ENCODE assay signal across 1 cellular context in genomic region chr2:20450201-20451108, GRCh38.
TF ChIP-seq lines count a peak whose summit lies in the region.

No MANE protein-coding gene starts in this region.

TF ChIP-seq in HepG2, 621 proteins besides CTCF, POLR2A, EP300 and RAD21 (continued from another document and continues in another):
- TF ChIP-seq ZNF281 (CRISPR knock-in tag; IDR thresholded peaks at IDR 0.05; ENCODE audit: borderline replicate concordance) = peak; percentile 75
- peak; percentile 68; the same call in 1 of the 2 replicates for TF ChIP-seq KDM5B (CRISPR knock-in tag; IDR thresholded peaks at IDR 0.05; ENCODE audit: borderline replicate concordance)
- TF ChIP-seq POGK (CRISPR knock-in tag; conservative IDR thresholded peaks at IDR 0.05) = 0 out of 2 replicates have a peak, but pooled peaks have one; percentile 57
- TF ChIP-seq SMAD1 (CRISPR knock-in tag; IDR thresholded peaks at IDR 0.05; ENCODE audit: borderline replicate concordance, low read depth) = 0 out of 2 replicates have a peak, but pooled peaks have one; percentile 47
- peak; percentile 47; the same call in 1 of the 2 replicates for TF ChIP-seq MYC (CRISPR knock-in tag; IDR thresholded peaks at IDR 0.05; ENCODE audit: borderline replicate concordance)
- 0 out of 2 replicates have a peak, but pooled peaks have one; percentile 1 for TF ChIP-seq ZNF124 (CRISPR knock-in tag; IDR thresholded peaks at IDR 0.05)
- peak; percentile 26; the same call in 1 of the 2 replicates for TF ChIP-seq ZMYM3 (CRISPR knock-in tag; IDR thresholded peaks at IDR 0.05)
- TF ChIP-seq, protein P1, sequence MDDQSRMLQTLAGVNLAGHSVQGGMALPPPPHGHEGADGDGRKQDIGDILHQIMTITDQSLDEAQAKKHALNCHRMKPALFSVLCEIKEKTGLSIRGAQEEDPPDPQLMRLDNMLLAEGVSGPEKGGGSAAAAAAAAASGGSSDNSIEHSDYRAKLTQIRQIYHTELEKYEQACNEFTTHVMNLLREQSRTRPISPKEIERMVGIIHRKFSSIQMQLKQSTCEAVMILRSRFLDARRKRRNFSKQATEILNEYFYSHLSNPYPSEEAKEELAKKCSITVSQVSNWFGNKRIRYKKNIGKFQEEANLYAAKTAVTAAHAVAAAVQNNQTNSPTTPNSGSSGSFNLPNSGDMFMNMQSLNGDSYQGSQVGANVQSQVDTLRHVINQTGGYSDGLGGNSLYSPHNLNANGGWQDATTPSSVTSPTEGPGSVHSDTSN (CRISPR knock-in tag; IDR thresholded peaks at IDR 0.05; ENCODE audit: borderline replicate concordance) = 0 out of 2 replicates have a peak, but pooled peaks have one; percentile 18
- TF ChIP-seq SYNCRIP (IDR thresholded peaks at IDR 0.05; ENCODE audit: insufficient read depth, low read depth, low read length) = no peak
- TF ChIP-seq ZNF570 (CRISPR knock-in tag; IDR thresholded peaks at IDR 0.05; ENCODE audit: borderline replicate concordance) = no peak
- 0 out of 2 replicates have a peak, but pooled peaks have one; percentile 32 for TF ChIP-seq ZNF543 (CRISPR knock-in tag; IDR thresholded peaks at IDR 0.05)
- no peak for TF ChIP-seq ZNF337 (CRISPR knock-in tag; IDR thresholded peaks at IDR 0.05; ENCODE audit: borderline replicate concordance, low read depth)
- TF ChIP-seq ZNF775 (CRISPR knock-in tag; IDR thresholded peaks at IDR 0.05; ENCODE audit: borderline replicate concordance) = no peak
- peak; percentile 94; the same call in 1 of the 2 replicates for TF ChIP-seq MBD4 (IDR thresholded peaks at IDR 0.05; ENCODE audit: borderline replicate concordance, low read length)
- peak; percentile 20; the same call in 1 of the 2 replicates for TF ChIP-seq ZFY (CRISPR knock-in tag; IDR thresholded peaks at IDR 0.05)
- TF ChIP-seq ZNF430 (CRISPR knock-in tag; IDR thresholded peaks at IDR 0.05) = peak; percentile 59; the same call in 1 of the 2 replicates
- no peak; the same call in none of the 2 replicates for TF ChIP-seq NCOA2 (CRISPR knock-in tag; IDR thresholded peaks at IDR 0.05)
- TF ChIP-seq MAZ (IDR thresholded peaks at IDR 0.05; ENCODE audit: borderline replicate concordance, low read depth, low read length) = 0 out of 2 replicates have a peak, but pooled peaks have one; percentile 45
- no peak for TF ChIP-seq MAZ (CRISPR knock-in tag; IDR thresholded peaks at IDR 0.05; ENCODE audit: low read depth)
- no peak for TF ChIP-seq SRSF9 (IDR thresholded peaks at IDR 0.05; ENCODE audit: borderline replicate concordance, insufficient read depth, low read depth, low read length, poor library complexity, severe bottlenecking)
- 0 out of 2 replicates have a peak, but pooled peaks have one; percentile 16 for TF ChIP-seq TAF1 (CRISPR knock-in tag; IDR thresholded peaks at IDR 0.05)
- TF ChIP-seq ZNF354B (CRISPR knock-in tag; IDR thresholded peaks at IDR 0.05) = peak; percentile 81; the same call in 1 of the 2 replicates
- TF ChIP-seq ZNF263 (CRISPR knock-in tag; IDR thresholded peaks at IDR 0.05) = peak; percentile 77
- no peak for TF ChIP-seq PLRG1 (conservative IDR thresholded peaks at IDR 0.05)
- TF ChIP-seq NFIB (CRISPR knock-in tag; IDR thresholded peaks at IDR 0.05; ENCODE audit: borderline replicate concordance) = 0 out of 2 replicates have a peak, but pooled peaks have one; percentile 52
- TF ChIP-seq SMAD3 (CRISPR knock-in tag; IDR thresholded peaks at IDR 0.05) = peak; percentile 31
- TF ChIP-seq, protein P2, sequence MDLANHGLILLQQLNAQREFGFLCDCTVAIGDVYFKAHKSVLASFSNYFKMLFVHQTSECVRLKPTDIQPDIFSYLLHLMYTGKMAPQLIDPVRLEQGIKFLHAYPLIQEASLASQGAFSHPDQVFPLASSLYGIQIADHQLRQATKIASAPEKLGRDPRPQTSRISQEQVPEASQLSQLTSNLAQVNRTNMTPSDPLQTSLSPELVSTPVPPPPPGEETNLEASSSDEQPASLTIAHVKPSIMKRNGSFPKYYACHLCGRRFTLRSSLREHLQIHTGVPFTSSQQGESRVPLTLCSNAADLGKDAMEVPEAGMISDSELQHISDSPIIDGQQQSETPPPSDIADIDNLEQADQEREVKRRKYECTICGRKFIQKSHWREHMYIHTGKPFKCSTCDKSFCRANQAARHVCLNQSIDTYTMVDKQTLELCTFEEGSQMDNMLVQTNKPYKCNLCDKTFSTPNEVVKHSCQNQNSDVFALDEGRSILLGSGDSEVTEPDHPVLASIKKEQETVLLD (CRISPR knock-in tag; IDR thresholded peaks at IDR 0.05; ENCODE audit: low read depth) = 0 out of 2 replicates have a peak, but pooled peaks have one; percentile 5
- peak; percentile 99 for TF ChIP-seq RXRB (CRISPR knock-in tag; IDR thresholded peaks at IDR 0.05; ENCODE audit: borderline replicate concordance)
- TF ChIP-seq NR2C2 (CRISPR knock-in tag; IDR thresholded peaks at IDR 0.05; ENCODE audit: borderline replicate concordance) = peak; percentile 39; the same call in 1 of the 2 replicates
- no peak for TF ChIP-seq ZNF768 (CRISPR knock-in tag; IDR thresholded peaks at IDR 0.05)
- TF ChIP-seq ZBTB3 (CRISPR knock-in tag; IDR thresholded peaks at IDR 0.05; ENCODE audit: borderline replicate concordance, low read depth) = no peak
- no peak for TF ChIP-seq ZNF562 (CRISPR knock-in tag; IDR thresholded peaks at IDR 0.05; ENCODE audit: borderline replicate concordance)
- peak; percentile 49; the same call in 1 of the 2 replicates for TF ChIP-seq ZNF574 (CRISPR knock-in tag; IDR thresholded peaks at IDR 0.05)
- TF ChIP-seq ARID3A (IDR thresholded peaks at IDR 0.05; ENCODE audit: low read depth, low read length) = 0 out of 2 replicates have a peak, but pooled peaks have one; percentile 39
- TF ChIP-seq HNF4G (IDR thresholded peaks at IDR 0.05; ENCODE audit: borderline replicate concordance, low read depth, low read length) = peak; percentile 66; the same call in 1 of the 2 replicates
- peak; percentile 22; the same call in 1 of the 2 replicates for TF ChIP-seq HNF4G (CRISPR knock-in tag; IDR thresholded peaks at IDR 0.05; ENCODE audit: borderline replicate concordance, low read depth)
- TF ChIP-seq DMAP1 (CRISPR knock-in tag; IDR thresholded peaks at IDR 0.05) = no peak
- TF ChIP-seq ZBTB43 (CRISPR knock-in tag; conservative IDR thresholded peaks at IDR 0.05) = 0 out of 2 replicates have a peak, but pooled peaks have one; percentile 62
- peak; percentile 36; the same call in 1 of the 2 replicates for TF ChIP-seq ZNF143 (CRISPR knock-in tag; IDR thresholded peaks at IDR 0.05)
- peak; percentile 16; the same call in 1 of the 2 replicates for TF ChIP-seq ZMYM2 (CRISPR knock-in tag; IDR thresholded peaks at IDR 0.05)
- TF ChIP-seq ASH2L (IDR thresholded peaks at IDR 0.05; ENCODE audit: insufficient read length, low read depth, low read length) = peak; percentile 9
- TF ChIP-seq, protein P3, sequence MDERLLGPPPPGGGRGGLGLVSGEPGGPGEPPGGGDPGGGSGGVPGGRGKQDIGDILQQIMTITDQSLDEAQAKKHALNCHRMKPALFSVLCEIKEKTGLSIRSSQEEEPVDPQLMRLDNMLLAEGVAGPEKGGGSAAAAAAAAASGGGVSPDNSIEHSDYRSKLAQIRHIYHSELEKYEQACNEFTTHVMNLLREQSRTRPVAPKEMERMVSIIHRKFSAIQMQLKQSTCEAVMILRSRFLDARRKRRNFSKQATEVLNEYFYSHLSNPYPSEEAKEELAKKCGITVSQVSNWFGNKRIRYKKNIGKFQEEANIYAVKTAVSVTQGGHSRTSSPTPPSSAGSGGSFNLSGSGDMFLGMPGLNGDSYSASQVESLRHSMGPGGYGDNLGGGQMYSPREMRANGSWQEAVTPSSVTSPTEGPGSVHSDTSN (CRISPR knock-in tag; IDR thresholded peaks at IDR 0.05) = 0 out of 2 replicates have a peak, but pooled peaks have one; percentile 7
- TF ChIP-seq ZNF616 (CRISPR knock-in tag; IDR thresholded peaks at IDR 0.05; ENCODE audit: low read depth) = peak; percentile 78; the same call in 1 of the 2 replicates
- TF ChIP-seq SCMH1 (CRISPR knock-in tag; IDR thresholded peaks at IDR 0.05; ENCODE audit: borderline replicate concordance) = no peak
- 0 out of 2 replicates have a peak, but pooled peaks have one; percentile 54 for TF ChIP-seq ISX (CRISPR knock-in tag; conservative IDR thresholded peaks at IDR 0.05)
- TF ChIP-seq ZNF3 (CRISPR knock-in tag; IDR thresholded peaks at IDR 0.05) = peak; percentile 79
- TF ChIP-seq PPARG (CRISPR knock-in tag; conservative IDR thresholded peaks at IDR 0.05) = peak; percentile 97
- 0 out of 2 replicates have a peak, but pooled peaks have one; percentile 11 for TF ChIP-seq NFYC (CRISPR knock-in tag; IDR thresholded peaks at IDR 0.05)
- TF ChIP-seq IKZF5 (CRISPR knock-in tag; IDR thresholded peaks at IDR 0.05) = peak; percentile 51; the same call in 1 of the 2 replicates
- TF ChIP-seq NR2F1 (CRISPR knock-in tag; IDR thresholded peaks at IDR 0.05) = peak in 1 of 2 experiments; percentile 65; a peak in 2 of 4 replicates
